ENCODE assay signal across 9 cellular contexts in the genomic region with DNA sequence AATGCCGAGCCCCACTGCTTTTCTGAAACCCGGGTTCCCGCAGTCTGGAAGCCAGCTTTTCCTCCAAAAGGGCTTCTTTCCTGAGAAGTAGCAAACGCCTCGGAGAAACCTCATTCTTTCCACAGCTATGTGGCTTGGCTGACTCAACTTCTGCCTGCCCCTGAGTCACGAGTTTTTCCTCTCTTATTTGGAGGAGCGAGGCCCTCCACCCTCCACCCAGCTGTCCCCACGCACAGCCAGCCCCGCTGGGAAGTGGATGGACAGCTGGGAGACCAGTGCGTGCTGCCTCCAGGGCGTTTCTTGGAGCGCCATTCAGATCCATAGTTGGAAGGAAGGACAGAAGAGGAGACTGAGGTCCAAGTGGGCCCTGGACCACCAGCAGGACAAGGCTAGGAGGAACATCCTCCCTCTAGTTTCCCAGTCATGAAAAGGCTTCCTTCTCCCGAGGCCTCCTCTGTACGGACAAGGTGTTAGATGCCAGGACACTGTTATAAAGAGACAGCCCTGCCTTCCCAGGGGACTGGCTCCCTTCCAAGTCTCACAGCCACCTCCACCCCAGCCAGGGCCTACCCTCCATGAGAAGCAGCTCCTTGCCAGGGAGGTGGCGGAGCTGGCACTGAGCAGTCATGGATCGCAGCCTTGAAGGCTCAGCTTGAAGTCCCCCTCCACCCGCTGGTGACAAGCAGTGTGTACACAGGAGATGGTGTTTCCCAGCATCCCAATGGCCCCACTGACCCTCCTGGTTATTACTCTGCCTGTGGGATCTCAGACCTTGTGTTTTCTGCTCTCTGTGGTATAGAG. TPM values are rescaled to one million over a fixed set of nuclear protein-coding genes. Genes with fewer than 3 reads are reported as not detected.
DNase-seq lines count a peak whose midpoint lies in the region; ATAC-seq, FAIRE-seq and TF ChIP-seq lines count a peak whose summit lies in the region.
"Had no signal": no experiment of that assay in that cellular context is flagged by ENCODE, and none has a peak within 500 bp of the region (broad histone marks: within the 10 kb centered on the region; RNA-seq: fewer than 3 reads in every experiment).

No MANE protein-coding gene starts in this region.

- H3K27ac Mint-ChIP-seq in activated CD4-positive, alpha-beta T cell treated with anti-CD3 and anti-CD28 coated beads for 36 hours: peak overlapping the region; percentile 82

- H3K36me3 ChIP-seq in heart right ventricle (peaks cover 0 to 5% (median 0%) of the 10 kb centered on the region in 9 donors), small intestine (ENCODE audit: control insufficient read depth in 2 of 2, insufficient read depth in 2 of 2, low read length in 2 of 2) (no peaks in the 10 kb centered on the region)

- no peaks in the 10 kb centered on the region for H3K27me3 Mint-ChIP-seq in activated CD4-positive, alpha-beta T cell treated with anti-CD3 and anti-CD28 coated beads for 36 hours
- no peaks in the 10 kb centered on the region for H3K27me3 Mint-ChIP-seq in activated T-cell treated with anti-CD3 and anti-CD28 coated beads, Interleukin-2, amount 50 U/mL, for 4 hours (ENCODE audit: low read depth)

- intact Hi-C loops in activated CD4-positive, alpha-beta T cell treated with anti-CD3 and anti-CD28 coated beads for 36 hours (cut with DNase I, micrococcal nuclease): loop anchor here in 1 of 2 experiments (10.0 kb wide), 1 partner anchor 1552 kb away; no protein-coding TSS in a partner anchor
- intact Hi-C loops in heart right ventricle (cut with DNase I): loop anchor here in 3 of 10 donors (5.0 to 10.0 kb wide), 2 partner anchors 51 to 52 kb away; partner anchors contain the start of gene C19orf12 (in 3 of the 3)

- no peak for FAIRE-seq in small intestine (lab: Jason Lieb, UNC)

- peak; percentile 72 for DNase-seq in activated CD4-positive, alpha-beta T cell treated with anti-CD3 and anti-CD28 coated beads for 36 hours
- DNase-seq in activated CD4-positive, alpha-beta T cell treated with anti-CD3 and anti-CD28 coated beads, Interleukin-2, amount 50 U/mL, for 4 hours: no peak
- DNase-seq in activated T-cell treated with anti-CD3 and anti-CD28 coated beads, Interleukin-2, amount 50 U/mL, for 4 hours: no peak
- DNase-seq in heart right ventricle: peak; percentile 62 to 65
- peak; percentile 34 for DNase-seq in small intestine
- DNase-seq in activated CD4-positive, alpha-beta T cell treated with anti-CD3 and anti-CD28 coated beads, Interleukin-2, amount 50 U/mL, for 1 hour: no peak
- DNase-seq: DND-41 had no signal

- H3K9me3 Mint-ChIP-seq in activated CD4-positive, alpha-beta T cell treated with anti-CD3 and anti-CD28 coated beads for 36 hours (ENCODE audit: low read depth): no peaks in the 10 kb centered on the region
- no peaks in the 10 kb centered on the region for H3K9me3 Mint-ChIP-seq in activated T-cell treated with anti-CD3 and anti-CD28 coated beads, Interleukin-2, amount 50 U/mL, for 4 hours

- 18 to 27% methylated on average over 17 of the region's 17 CpGs for WGBS in heart right ventricle, 2 donors
- 12 to 39% (median 22%) methylated on average over 17 of the region's 17 CpGs for WGBS in small intestine, 3 donors

- H3K4me3 ChIP-seq in heart right ventricle (peak overlapping the region in 4 of 10 donors; percentile 1 to 20 (median 8)), small intestine (ENCODE audit: low read depth in 1 of 2, low read length in 2 of 2) (no peak overlapping the region)

- peaks cover 50% of the 10 kb centered on the region for H3K4me1 Mint-ChIP-seq in activated CD4-positive, alpha-beta T cell treated with anti-CD3 and anti-CD28 coated beads for 36 hours
- peaks cover 38% of the 10 kb centered on the region for H3K4me1 Mint-ChIP-seq in activated T-cell treated with anti-CD3 and anti-CD28 coated beads, Interleukin-2, amount 50 U/mL, for 4 hours (ENCODE audit: low read depth)

- TF ChIP-seq CTCF in heart right ventricle (IDR thresholded peaks at IDR 0.05): no peak

- H3K27ac ChIP-seq in heart right ventricle: peak overlapping the region; percentile 84 to 97 (median 90)
- H3K27ac ChIP-seq in small intestine (ENCODE audit: low read depth in 1 of 2, low read length in 1 of 2): peak overlapping the region in 1 of 2 donors; percentile 84

- H3K36me3 Mint-ChIP-seq in activated CD4-positive, alpha-beta T cell treated with anti-CD3 and anti-CD28 coated beads for 36 hours (ENCODE audit: low read depth): peaks cover 11% of the 10 kb centered on the region
- H3K36me3 Mint-ChIP-seq in activated T-cell treated with anti-CD3 and anti-CD28 coated beads, Interleukin-2, amount 50 U/mL, for 4 hours (ENCODE audit: insufficient read depth): no peaks in the 10 kb centered on the region

- H3K27me3 ChIP-seq in heart right ventricle (no peaks in the 10 kb centered on the region), small intestine (ENCODE audit: control insufficient read depth in 2 of 2, insufficient read depth in 2 of 2, low read length in 2 of 2) (no peaks in the 10 kb centered on the region)

- no peaks in the 10 kb centered on the region for H3K9me3 ChIP-seq in heart right ventricle
- H3K9me3 ChIP-seq in small intestine (ENCODE audit: control insufficient read depth, low read depth): no peaks in the 10 kb centered on the region

- ATAC-seq in activated CD4-positive, alpha-beta T cell treated with anti-CD3 and anti-CD28 coated beads for 36 hours: peak; percentile 24
- no peak for ATAC-seq in activated T-cell treated with anti-CD3 and anti-CD28 coated beads, Interleukin-2, amount 50 U/mL, for 4 hours
- ATAC-seq in heart right ventricle (peak; percentile 13 to 50 (median 36)), GM21737 (IDR thresholded peaks at IDR 0.05; ENCODE audit: unreplicated experiment) (no peak), GM19452 (IDR thresholded peaks at IDR 0.05; ENCODE audit: unreplicated experiment) (no peak)

- peak overlapping the region; percentile 29 for H3K4me3 Mint-ChIP-seq in activated CD4-positive, alpha-beta T cell treated with anti-CD3 and anti-CD28 coated beads for 36 hours
- peak overlapping the region; percentile 34 for H3K4me3 Mint-ChIP-seq in activated T-cell treated with anti-CD3 and anti-CD28 coated beads, Interleukin-2, amount 50 U/mL, for 4 hours

- H3K4me1 ChIP-seq in heart right ventricle: peaks cover 18 to 64% (median 37%) of the 10 kb centered on the region in 9 donors
- no peaks in the 10 kb centered on the region for H3K4me1 ChIP-seq in small intestine (ENCODE audit: control insufficient read depth in 2 of 2, insufficient read depth in 1 of 2, low read depth in 1 of 2, low read length in 1 of 2)

- POLR2A ChIA-PET in activated CD4-positive, alpha-beta T cell treated with anti-CD3 and anti-CD28 coated beads for 36 hours (lab: Charles Lee): interaction anchor here (0.6 kb wide), 1 partner anchor 64 kb away, joined by 5 read pairs; no protein-coding TSS in a partner anchor

- CTCF ChIA-PET in activated CD4-positive, alpha-beta T cell treated with anti-CD3 and anti-CD28 coated beads for 36 hours (lab: Charles Lee): interaction anchor here (0.7 to 5.0 kb wide), 17 partner anchors 10 to 166 kb away, joined by 3 to 41 read pairs (median 4); partner anchors contain the start of gene POP4

RNA-seq across cellular contexts. Expression of gene PLEKHF1, which starts 2.5 kb away (rescaled TPM):
- total RNA-seq in activated CD4-positive, alpha-beta T cell treated with anti-CD3 and anti-CD28 coated beads for 36 hours: 10 to 100 TPM; 25.4 to 26.6 TPM
- total RNA-seq in activated T-cell treated with anti-CD3 and anti-CD28 coated beads, Interleukin-2, amount 50 U/mL, for 4 hours: 10 to 100 TPM; 16.2 to 20.1 (median 18.4) TPM
- total RNA-seq in heart right ventricle: 10 to 100 TPM in 9 of 10 donors, 1 to 10 TPM in 1; 7.0 to 38.8 (median 16.5) TPM
- polyA plus RNA-seq in heart right ventricle (10 to 100 TPM; 38.8 to 47.9 TPM), small intestine (10 to 100 TPM in 2 of 3 donors, 1 to 10 TPM in 1; 2.2 to 12.2 (median 12.0) TPM)

RNA-seq across cellular contexts. Expression of gene C19orf12, which starts 52.3 kb away (rescaled TPM):
- total RNA-seq in activated CD4-positive, alpha-beta T cell treated with anti-CD3 and anti-CD28 coated beads for 36 hours: 10 to 100 TPM; 26.7 to 35.7 TPM
- total RNA-seq in activated T-cell treated with anti-CD3 and anti-CD28 coated beads, Interleukin-2, amount 50 U/mL, for 4 hours: 10 to 100 TPM; 39.3 to 45.7 (median 41.0) TPM
- total RNA-seq in heart right ventricle: 10 to 100 TPM; 30.3 to 83.3 (median 40.0) TPM
- polyA plus RNA-seq in heart right ventricle (10 to 100 TPM; 26.7 to 34.8 TPM), small intestine (10 to 100 TPM; 19.0 to 26.2 (median 20.0) TPM)

RNA-seq across cellular contexts. Expression of gene POP4, which starts 56.7 kb away (rescaled TPM):
- total RNA-seq in activated CD4-positive, alpha-beta T cell treated with anti-CD3 and anti-CD28 coated beads for 36 hours: 100 to 1,000 TPM; 101 to 136 TPM
- total RNA-seq in activated T-cell treated with anti-CD3 and anti-CD28 coated beads, Interleukin-2, amount 50 U/mL, for 4 hours: 100 to 1,000 TPM; 160 to 173 (median 168) TPM
- 10 to 100 TPM; 46.6 to 61.2 (median 51.7) TPM for total RNA-seq in heart right ventricle
- polyA plus RNA-seq in heart right ventricle: 100 to 1,000 TPM in 1 of 2 donors, 10 to 100 TPM in 1; 49.4 to 108 TPM
- polyA plus RNA-seq in small intestine: 100 to 1,000 TPM in 1 of 3 donors, 10 to 100 TPM in 2; 79.9 to 102 (median 81.6) TPM

Comparison
In these comparisons a context has a peak if more than half of its experiments do, and no peak if none do; other contexts are left out.
1. DNase-seq: peak in activated CD4-positive, alpha-beta T cell treated with anti-CD3 and anti-CD28 coated beads for 36 hours (single experiment), heart right ventricle (2 of 2) and small intestine (single experiment); none in activated CD4-positive, alpha-beta T cell treated with anti-CD3 and anti-CD28 coated beads, Interleukin-2, amount 50 U/mL, for 4 hours (0 of 2), activated T-cell treated with anti-CD3 and anti-CD28 coated beads, Interleukin-2, amount 50 U/mL, for 4 hours (single experiment) and activated CD4-positive, alpha-beta T cell treated with anti-CD3 and anti-CD28 coated beads, Interleukin-2, amount 50 U/mL, for 1 hour (single experiment).
2. ATAC-seq: peak in activated CD4-positive, alpha-beta T cell treated with anti-CD3 and anti-CD28 coated beads for 36 hours (single experiment) and heart right ventricle (8 of 8); none in activated T-cell treated with anti-CD3 and anti-CD28 coated beads, Interleukin-2, amount 50 U/mL, for 4 hours (0 of 2), GM21737 (single experiment) and GM19452 (single experiment).